1 cellular context compared by ENCODE assay signal in genomic region chr2:9003616-9004337, GRCh38.
TF ChIP-seq lines count a peak whose summit lies in the region.

MBOAT2 (minus strand) TSS chr2:9003684; CDS start chr2:9003614, 70 bp downstream.

TF ChIP-seq in HEK293, 187 proteins besides CTCF, POLR2A, EP300 and RAD21 (continued from another document):
- TF ChIP-seq ZEB2 (tag by site-specific recombination; IDR thresholded peaks at IDR 0.05) (0 out of 2 replicates have a peak, but pooled peaks have one; percentile 36), ZNF341 (tag by site-specific recombination; IDR thresholded peaks at IDR 0.05; ENCODE audit: low read depth) (peak; percentile 86), KLF17 (tag by site-specific recombination; IDR thresholded peaks at IDR 0.05) (peak; percentile 48; the same call in 1 of the 2 replicates), ZNF488 (tag by site-specific recombination; IDR thresholded peaks at IDR 0.05) (no peak), SP7 (tag by site-specific recombination; IDR thresholded peaks at IDR 0.05) (peak; percentile 36; the same call in 1 of the 2 replicates), ZNF335 (tag by site-specific recombination; conservative IDR thresholded peaks at IDR 0.05) (peak; percentile 76), ZXDB (tag by site-specific recombination; IDR thresholded peaks at IDR 0.05) (peak; percentile 59), INSM2 (tag by site-specific recombination; IDR thresholded peaks at IDR 0.05) (0 out of 2 replicates have a peak, but pooled peaks have one; percentile 25), MYNN (tag by site-specific recombination; IDR thresholded peaks at IDR 0.05; ENCODE audit: borderline replicate concordance) (no peak), ZBTB21 (tag by site-specific recombination; IDR thresholded peaks at IDR 0.05) (no peak), ZNF311 (tag by site-specific recombination; IDR thresholded peaks at IDR 0.05; ENCODE audit: borderline replicate concordance) (no peak)
- TF ChIP-seq, protein P1, sequence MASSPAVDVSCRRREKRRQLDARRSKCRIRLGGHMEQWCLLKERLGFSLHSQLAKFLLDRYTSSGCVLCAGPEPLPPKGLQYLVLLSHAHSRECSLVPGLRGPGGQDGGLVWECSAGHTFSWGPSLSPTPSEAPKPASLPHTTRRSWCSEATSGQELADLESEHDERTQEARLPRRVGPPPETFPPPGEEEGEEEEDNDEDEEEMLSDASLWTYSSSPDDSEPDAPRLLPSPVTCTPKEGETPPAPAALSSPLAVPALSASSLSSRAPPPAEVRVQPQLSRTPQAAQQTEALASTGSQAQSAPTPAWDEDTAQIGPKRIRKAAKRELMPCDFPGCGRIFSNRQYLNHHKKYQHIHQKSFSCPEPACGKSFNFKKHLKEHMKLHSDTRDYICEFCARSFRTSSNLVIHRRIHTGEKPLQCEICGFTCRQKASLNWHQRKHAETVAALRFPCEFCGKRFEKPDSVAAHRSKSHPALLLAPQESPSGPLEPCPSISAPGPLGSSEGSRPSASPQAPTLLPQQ (tag by site-specific recombination; IDR thresholded peaks at IDR 0.05): 0 out of 2 replicates have a peak, but pooled peaks have one; percentile 42
- TF ChIP-seq, protein P2, sequence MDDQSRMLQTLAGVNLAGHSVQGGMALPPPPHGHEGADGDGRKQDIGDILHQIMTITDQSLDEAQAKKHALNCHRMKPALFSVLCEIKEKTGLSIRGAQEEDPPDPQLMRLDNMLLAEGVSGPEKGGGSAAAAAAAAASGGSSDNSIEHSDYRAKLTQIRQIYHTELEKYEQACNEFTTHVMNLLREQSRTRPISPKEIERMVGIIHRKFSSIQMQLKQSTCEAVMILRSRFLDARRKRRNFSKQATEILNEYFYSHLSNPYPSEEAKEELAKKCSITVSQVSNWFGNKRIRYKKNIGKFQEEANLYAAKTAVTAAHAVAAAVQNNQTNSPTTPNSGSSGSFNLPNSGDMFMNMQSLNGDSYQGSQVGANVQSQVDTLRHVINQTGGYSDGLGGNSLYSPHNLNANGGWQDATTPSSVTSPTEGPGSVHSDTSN (CRISPR knock-in tag; IDR thresholded peaks at IDR 0.05): 0 out of 2 replicates have a peak, but pooled peaks have one; percentile 77
- TF ChIP-seq, protein P3, sequence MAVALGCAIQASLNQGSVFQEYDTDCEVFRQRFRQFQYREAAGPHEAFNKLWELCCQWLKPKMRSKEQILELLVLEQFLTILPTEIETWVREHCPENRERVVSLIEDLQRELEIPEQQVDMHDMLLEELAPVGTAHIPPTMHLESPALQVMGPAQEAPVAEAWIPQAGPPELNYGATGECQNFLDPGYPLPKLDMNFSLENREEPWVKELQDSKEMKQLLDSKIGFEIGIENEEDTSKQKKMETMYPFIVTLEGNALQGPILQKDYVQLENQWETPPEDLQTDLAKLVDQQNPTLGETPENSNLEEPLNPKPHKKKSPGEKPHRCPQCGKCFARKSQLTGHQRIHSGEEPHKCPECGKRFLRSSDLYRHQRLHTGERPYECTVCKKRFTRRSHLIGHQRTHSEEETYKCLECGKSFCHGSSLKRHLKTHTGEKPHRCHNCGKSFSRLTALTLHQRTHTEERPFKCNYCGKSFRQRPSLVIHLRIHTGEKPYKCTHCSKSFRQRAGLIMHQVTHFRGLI (tag by site-specific recombination; IDR thresholded peaks at IDR 0.05): 0 out of 2 replicates have a peak, but pooled peaks have one; percentile 44
- TF ChIP-seq, protein P4, sequence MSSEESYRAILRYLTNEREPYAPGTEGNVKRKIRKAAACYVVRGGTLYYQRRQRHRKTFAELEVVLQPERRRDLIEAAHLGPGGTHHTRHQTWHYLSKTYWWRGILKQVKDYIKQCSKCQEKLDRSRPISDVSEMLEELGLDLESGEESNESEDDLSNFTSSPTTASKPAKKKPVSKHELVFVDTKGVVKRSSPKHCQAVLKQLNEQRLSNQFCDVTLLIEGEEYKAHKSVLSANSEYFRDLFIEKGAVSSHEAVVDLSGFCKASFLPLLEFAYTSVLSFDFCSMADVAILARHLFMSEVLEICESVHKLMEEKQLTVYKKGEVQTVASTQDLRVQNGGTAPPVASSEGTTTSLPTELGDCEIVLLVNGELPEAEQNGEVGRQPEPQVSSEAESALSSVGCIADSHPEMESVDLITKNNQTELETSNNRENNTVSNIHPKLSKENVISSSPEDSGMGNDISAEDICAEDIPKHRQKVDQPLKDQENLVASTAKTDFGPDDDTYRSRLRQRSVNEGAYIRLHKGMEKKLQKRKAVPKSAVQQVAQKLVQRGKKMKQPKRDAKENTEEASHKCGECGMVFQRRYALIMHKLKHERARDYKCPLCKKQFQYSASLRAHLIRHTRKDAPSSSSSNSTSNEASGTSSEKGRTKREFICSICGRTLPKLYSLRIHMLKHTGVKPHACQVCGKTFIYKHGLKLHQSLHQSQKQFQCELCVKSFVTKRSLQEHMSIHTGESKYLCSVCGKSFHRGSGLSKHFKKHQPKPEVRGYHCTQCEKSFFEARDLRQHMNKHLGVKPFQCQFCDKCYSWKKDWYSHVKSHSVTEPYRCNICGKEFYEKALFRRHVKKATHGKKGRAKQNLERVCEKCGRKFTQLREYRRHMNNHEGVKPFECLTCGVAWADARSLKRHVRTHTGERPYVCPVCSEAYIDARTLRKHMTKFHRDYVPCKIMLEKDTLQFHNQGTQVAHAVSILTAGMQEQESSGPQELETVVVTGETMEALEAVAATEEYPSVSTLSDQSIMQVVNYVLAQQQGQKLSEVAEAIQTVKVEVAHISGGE (tag by site-specific recombination; conservative IDR thresholded peaks at IDR 0.05; ENCODE audit: low read depth): no peak
- TF ChIP-seq, protein P5, sequence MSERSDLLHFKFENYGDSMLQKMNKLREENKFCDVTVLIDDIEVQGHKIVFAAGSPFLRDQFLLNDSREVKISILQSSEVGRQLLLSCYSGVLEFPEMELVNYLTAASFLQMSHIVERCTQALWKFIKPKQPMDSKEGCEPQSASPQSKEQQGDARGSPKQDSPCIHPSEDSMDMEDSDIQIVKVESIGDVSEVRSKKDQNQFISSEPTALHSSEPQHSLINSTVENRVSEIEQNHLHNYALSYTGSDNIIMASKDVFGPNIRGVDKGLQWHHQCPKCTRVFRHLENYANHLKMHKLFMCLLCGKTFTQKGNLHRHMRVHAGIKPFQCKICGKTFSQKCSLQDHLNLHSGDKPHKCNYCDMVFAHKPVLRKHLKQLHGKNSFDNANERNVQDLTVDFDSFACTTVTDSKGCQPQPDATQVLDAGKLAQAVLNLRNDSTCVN (tag by site-specific recombination; optimal IDR thresholded peaks at IDR 0.05): peak; percentile 62
- TF ChIP-seq, protein P6, sequence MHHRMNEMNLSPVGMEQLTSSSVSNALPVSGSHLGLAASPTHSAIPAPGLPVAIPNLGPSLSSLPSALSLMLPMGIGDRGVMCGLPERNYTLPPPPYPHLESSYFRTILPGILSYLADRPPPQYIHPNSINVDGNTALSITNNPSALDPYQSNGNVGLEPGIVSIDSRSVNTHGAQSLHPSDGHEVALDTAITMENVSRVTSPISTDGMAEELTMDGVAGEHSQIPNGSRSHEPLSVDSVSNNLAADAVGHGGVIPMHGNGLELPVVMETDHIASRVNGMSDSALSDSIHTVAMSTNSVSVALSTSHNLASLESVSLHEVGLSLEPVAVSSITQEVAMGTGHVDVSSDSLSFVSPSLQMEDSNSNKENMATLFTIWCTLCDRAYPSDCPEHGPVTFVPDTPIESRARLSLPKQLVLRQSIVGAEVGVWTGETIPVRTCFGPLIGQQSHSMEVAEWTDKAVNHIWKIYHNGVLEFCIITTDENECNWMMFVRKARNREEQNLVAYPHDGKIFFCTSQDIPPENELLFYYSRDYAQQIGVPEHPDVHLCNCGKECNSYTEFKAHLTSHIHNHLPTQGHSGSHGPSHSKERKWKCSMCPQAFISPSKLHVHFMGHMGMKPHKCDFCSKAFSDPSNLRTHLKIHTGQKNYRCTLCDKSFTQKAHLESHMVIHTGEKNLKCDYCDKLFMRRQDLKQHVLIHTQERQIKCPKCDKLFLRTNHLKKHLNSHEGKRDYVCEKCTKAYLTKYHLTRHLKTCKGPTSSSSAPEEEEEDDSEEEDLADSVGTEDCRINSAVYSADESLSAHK (tag by site-specific recombination; IDR thresholded peaks at IDR 0.05): no peak
